In genomic region chr2:129709030-129709955, GRCh38 we compare ENCODE assay signal across 1 cellular context.
TF ChIP-seq lines count a peak whose summit lies in the region.

No MANE protein-coding gene starts in this region.

TF ChIP-seq in WTC11, 78 proteins besides CTCF, POLR2A, EP300 and RAD21 (continued from another document):
- TF ChIP-seq PRDM15 (CRISPR knock-in tag; IDR thresholded peaks at IDR 0.05) (no peak), NR2C2 (CRISPR knock-in tag; IDR thresholded peaks at IDR 0.05) (no peak), E2F4 (CRISPR knock-in tag; IDR thresholded peaks at IDR 0.05; ENCODE audit: borderline replicate concordance, low read depth) (no peak), STAT6 (CRISPR knock-in tag; conservative IDR thresholded peaks at IDR 0.05; ENCODE audit: low read depth) (no peak), FOXP1 (CRISPR knock-in tag; IDR thresholded peaks at IDR 0.05; ENCODE audit: borderline replicate concordance) (no peak), ZNF416 (CRISPR knock-in tag; IDR thresholded peaks at IDR 0.05) (no peak), ATF3 (CRISPR knock-in tag; conservative IDR thresholded peaks at IDR 0.05) (no peak), PRRX2 (CRISPR knock-in tag; IDR thresholded peaks at IDR 0.05) (no peak), ZNF512 (CRISPR knock-in tag; IDR thresholded peaks at IDR 0.05; ENCODE audit: borderline replicate concordance) (no peak), EMX1 (CRISPR knock-in tag; IDR thresholded peaks at IDR 0.05) (no peak), ATF2 (CRISPR knock-in tag; IDR thresholded peaks at IDR 0.05; ENCODE audit: borderline replicate concordance, low read depth) (no peak), GABPB1 (CRISPR knock-in tag; IDR thresholded peaks at IDR 0.05) (no peak), AR (CRISPR knock-in tag; IDR thresholded peaks at IDR 0.05) (no peak), ELF4 (CRISPR knock-in tag; IDR thresholded peaks at IDR 0.05; ENCODE audit: low read depth) (no peak), GRHL2 (CRISPR knock-in tag; IDR thresholded peaks at IDR 0.05; ENCODE audit: insufficient replicate concordance, severe bottlenecking) (no peak)
TF ChIP-seq in WTC11: peak in this region for 0.
